1 cellular context compared by ENCODE assay signal in genomic region chr11:61814958-61815789, GRCh38.
TF ChIP-seq lines count a peak whose summit lies in the region.

No MANE protein-coding gene starts in this region.

TF ChIP-seq in HepG2, 621 proteins besides CTCF, POLR2A, EP300 and RAD21 (continued from another document and continues in another):
- TF ChIP-seq REST (IDR thresholded peaks at IDR 0.05; ENCODE audit: borderline replicate concordance in 1 of 2, low read depth in 1 of 2, low read length in 2 of 2) (0 out of 4 replicates have a peak, but pooled peaks of 1 of the 2 experiments have one; percentile 40), ZNF282 (IDR thresholded peaks at IDR 0.05; ENCODE audit: partially characterized antibody) (no peak), CAMTA2 (CRISPR knock-in tag; IDR thresholded peaks at IDR 0.05; ENCODE audit: borderline replicate concordance) (peak; percentile 92), ZNF576 (CRISPR knock-in tag; IDR thresholded peaks at IDR 0.05) (0 out of 2 replicates have a peak, but pooled peaks have one; percentile 54), SRSF4 (IDR thresholded peaks at IDR 0.05; ENCODE audit: low read depth, low read length, poor library complexity, severe bottlenecking) (no peak), RBM39 (IDR thresholded peaks at IDR 0.05; ENCODE audit: low read depth, low read length, poor library complexity, severe bottlenecking) (peak; percentile 39), NFATC3 (CRISPR knock-in tag; IDR thresholded peaks at IDR 0.05) (no peak), ELK4 (CRISPR knock-in tag; IDR thresholded peaks at IDR 0.05; ENCODE audit: borderline replicate concordance) (no peak), GPN1 (CRISPR knock-in tag; IDR thresholded peaks at IDR 0.05; ENCODE audit: borderline replicate concordance) (no peak), HNRNPUL1 (IDR thresholded peaks at IDR 0.05; ENCODE audit: low read depth, low read length) (no peak; the same call in 1 of the 2 replicates), FOXP4 (CRISPR knock-in tag; IDR thresholded peaks at IDR 0.05) (no peak; the same call in 1 of the 2 replicates), TBL1XR1 (IDR thresholded peaks at IDR 0.05; ENCODE audit: borderline replicate concordance, low read length, partially characterized antibody) (no peak), SALL1 (CRISPR knock-in tag; IDR thresholded peaks at IDR 0.05) (peak; percentile 64), ZNF75D (CRISPR knock-in tag; IDR thresholded peaks at IDR 0.05; ENCODE audit: borderline replicate concordance) (0 out of 2 replicates have a peak, but pooled peaks have one; percentile 34), ZNF564 (CRISPR knock-in tag; IDR thresholded peaks at IDR 0.05) (peak; percentile 40), RFX3 (CRISPR knock-in tag; IDR thresholded peaks at IDR 0.05) (no peak), ZNF17 (CRISPR knock-in tag; IDR thresholded peaks at IDR 0.05) (0 out of 2 replicates have a peak, but pooled peaks have one; percentile 51), GZF1 (CRISPR knock-in tag; IDR thresholded peaks at IDR 0.05) (peak; percentile 76; the same call in 1 of the 2 replicates), HNF1B (CRISPR knock-in tag; IDR thresholded peaks at IDR 0.05) (peak; percentile 59; the same call in 1 of the 2 replicates), HMGXB4 (CRISPR knock-in tag; IDR thresholded peaks at IDR 0.05; ENCODE audit: borderline replicate concordance in 1 of 2, low read depth in 1 of 2) (peak; percentile 36 to 65; a peak in 2 of 4 replicates), HHEX (CRISPR knock-in tag; IDR thresholded peaks at IDR 0.05) (no peak), ZNF724P (CRISPR knock-in tag; IDR thresholded peaks at IDR 0.05; ENCODE audit: borderline replicate concordance) (peak; percentile 92), ZBTB40 (IDR thresholded peaks at IDR 0.05) (no peak), ZBTB40 (CRISPR knock-in tag; IDR thresholded peaks at IDR 0.05) (peak; percentile 58), PPARG (CRISPR knock-in tag; conservative IDR thresholded peaks at IDR 0.05) (no peak), MED1 (CRISPR knock-in tag; IDR thresholded peaks at IDR 0.05) (peak; percentile 79), ZNF691 (CRISPR knock-in tag; IDR thresholded peaks at IDR 0.05; ENCODE audit: borderline replicate concordance, low read depth) (no peak; the same call in 1 of the 2 replicates), NKX3-1 (CRISPR knock-in tag; IDR thresholded peaks at IDR 0.05) (0 out of 2 replicates have a peak, but pooled peaks have one; percentile 57)
